In the genomic region with DNA sequence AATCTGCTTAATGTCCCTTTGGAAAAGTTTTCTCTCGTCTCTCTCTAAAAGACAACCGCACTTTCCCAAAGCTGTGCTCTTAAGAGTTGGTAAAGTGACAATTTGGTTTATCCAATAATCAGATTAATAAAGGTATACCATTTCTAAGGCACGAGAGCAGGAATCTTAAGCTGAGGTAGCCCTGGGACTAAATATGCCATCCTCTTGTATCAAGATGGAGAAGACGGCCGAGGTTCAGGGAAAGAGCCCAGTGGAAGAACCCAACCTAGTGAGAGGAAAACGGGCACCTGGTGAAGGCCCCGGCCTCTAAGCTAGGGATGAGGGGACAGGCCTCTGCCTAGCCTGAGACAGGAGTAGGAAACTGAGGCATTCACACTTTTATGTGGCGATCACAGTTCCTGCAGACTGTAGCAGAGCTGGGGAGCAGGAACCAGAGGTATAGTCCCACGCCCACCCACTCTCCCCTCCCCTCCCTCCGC, we compare ENCODE assay signal across 8 cellular contexts. TPM values are rescaled to one million over a fixed set of nuclear protein-coding genes. Genes with fewer than 3 reads are reported as not detected.
A peak's percentile ranks its signal among the peaks of the same experiment; 100 is the strongest.
DNase-seq lines count a peak whose midpoint lies in the region; ATAC-seq and TF ChIP-seq lines count a peak whose summit lies in the region.

No MANE protein-coding gene starts in this region.

- no peaks in the 10 kb centered on the region for H3K9me3 ChIP-seq in testis

- no peaks in the 10 kb centered on the region for H3K27me3 Mint-ChIP-seq in activated CD4-positive, alpha-beta T cell treated with anti-CD3 and anti-CD28 coated beads, Interleukin-2, amount 10 ng/mL, durations not matched to agents 24 days and 14 days
- peaks cover 3% of the 10 kb centered on the region for H3K27me3 Mint-ChIP-seq in activated T-helper 1 cell treated with anti-CD3 and anti-CD28 coated beads, Interleukin-12 subunit alpha, Interleukin-12 subunit beta, Interleukin-2, Interleukin-4 antibody, amounts not matched to agents 30 ng/mL and 10 ng/mL and 1 ng/mL, durations not matched to agents 14 hours and 24 hours and 36 hours (ENCODE audit: insufficient read depth)
- H3K27me3 Mint-ChIP-seq in immature natural killer cell (ENCODE audit: low read depth in 3 of 3), result peaks cover 6 to 13% (median 7%) of the 10 kb centered on the region in 3 donors

- no peak for DNase-seq in activated CD4-positive, alpha-beta T cell treated with anti-CD3 and anti-CD28 coated beads, Interleukin-2, amount 10 ng/mL, durations not matched to agents 24 days and 14 days
- no peak for DNase-seq in activated CD4-positive, alpha-beta T cell treated with anti-CD3 and anti-CD28 coated beads for 48 hours
- no peak for DNase-seq in activated T-helper 1 cell treated with anti-CD3 and anti-CD28 coated beads, Interleukin-12 subunit alpha, Interleukin-12 subunit beta, Interleukin-2, Interleukin-4 antibody, amounts not matched to agents 30 ng/mL and 10 ng/mL and 1 ng/mL, durations not matched to agents 14 hours and 24 hours and 36 hours (ENCODE audit: low spot score)
- no peak for DNase-seq in immature natural killer cell
- no peak for DNase-seq in testis
- DNase-seq in HK-2 (ENCODE audit: unreplicated experiment), result no peak

- H3K27ac Mint-ChIP-seq in activated CD4-positive, alpha-beta T cell treated with anti-CD3 and anti-CD28 coated beads, Interleukin-2, amount 10 ng/mL, durations not matched to agents 24 days and 14 days, result peak overlapping the region; percentile 96
- H3K27ac Mint-ChIP-seq in activated T-helper 1 cell treated with anti-CD3 and anti-CD28 coated beads, Interleukin-12 subunit alpha, Interleukin-12 subunit beta, Interleukin-2, Interleukin-4 antibody, amounts not matched to agents 30 ng/mL and 10 ng/mL and 1 ng/mL, durations not matched to agents 14 hours and 24 hours and 36 hours, result peak overlapping the region; percentile 94
- H3K27ac Mint-ChIP-seq in immature natural killer cell, result peak overlapping the region in 4 of 6 donors; percentile 77 to 93 (median 90)

- H3K27me3 ChIP-seq in testis, result no peaks in the 10 kb centered on the region

- peak overlapping the region; percentile 81 to 94 for H3K27ac ChIP-seq in testis

- H3K4me3 Mint-ChIP-seq in activated CD4-positive, alpha-beta T cell treated with anti-CD3 and anti-CD28 coated beads, Interleukin-2, amount 10 ng/mL, durations not matched to agents 24 days and 14 days, result peak overlapping the region; percentile 99
- H3K4me3 Mint-ChIP-seq in activated T-helper 1 cell treated with anti-CD3 and anti-CD28 coated beads, Interleukin-12 subunit alpha, Interleukin-12 subunit beta, Interleukin-2, Interleukin-4 antibody, amounts not matched to agents 30 ng/mL and 10 ng/mL and 1 ng/mL, durations not matched to agents 14 hours and 24 hours and 36 hours, result peak overlapping the region; percentile 94
- H3K4me3 Mint-ChIP-seq in immature natural killer cell, result peak overlapping the region; percentile 95 to 99 (median 97)

- intact Hi-C loops in activated CD4-positive, alpha-beta T cell treated with anti-CD3 and anti-CD28 coated beads, Interleukin-2, amount 10 ng/mL, durations not matched to agents 24 days and 14 days (cut with micrococcal nuclease), result loop anchor here (1.0 to 5.0 kb wide), 4 partner anchors 12 to 171 kb away; a partner anchor contains a TSS
- intact Hi-C loops in activated T-helper 1 cell treated with anti-CD3 and anti-CD28 coated beads, Interleukin-12 subunit alpha, Interleukin-12 subunit beta, Interleukin-2, Interleukin-4 antibody, amounts not matched to agents 30 ng/mL and 10 ng/mL and 1 ng/mL, durations not matched to agents 14 hours and 24 hours and 36 hours (cut with micrococcal nuclease), result loop anchor here (1.0 to 5.0 kb wide), 8 partner anchors 12 to 819 kb away; a partner anchor contains a TSS
- intact Hi-C loops in testis (cut with DNase I; ENCODE audit: low total_unique reads), result no loop called here

- 23 to 34% methylated on average over 8 to 10 of the region's 10 CpGs for WGBS in testis, 2 donors

- no peak for ATAC-seq in HG03354 (IDR thresholded peaks at IDR 0.05; ENCODE audit: poor library complexity, severe bottlenecking, unreplicated experiment)
- no peak for ATAC-seq in HG02840 (IDR thresholded peaks at IDR 0.05; ENCODE audit: low FRiP score, unreplicated experiment)

- no peak for TF ChIP-seq POLR2A in testis (IDR thresholded peaks at IDR 0.05)

- peaks cover 33% of the 10 kb centered on the region for H3K36me3 Mint-ChIP-seq in activated CD4-positive, alpha-beta T cell treated with anti-CD3 and anti-CD28 coated beads, Interleukin-2, amount 10 ng/mL, durations not matched to agents 24 days and 14 days (ENCODE audit: low read depth)
- peaks cover 25% of the 10 kb centered on the region for H3K36me3 Mint-ChIP-seq in activated T-helper 1 cell treated with anti-CD3 and anti-CD28 coated beads, Interleukin-12 subunit alpha, Interleukin-12 subunit beta, Interleukin-2, Interleukin-4 antibody, amounts not matched to agents 30 ng/mL and 10 ng/mL and 1 ng/mL, durations not matched to agents 14 hours and 24 hours and 36 hours (ENCODE audit: low read depth)
- H3K36me3 Mint-ChIP-seq in immature natural killer cell, result peaks cover 0 to 8% (median under 1%) of the 10 kb centered on the region in 3 donors

- no peak for TF ChIP-seq CTCF in testis (IDR thresholded peaks at IDR 0.05)

- H3K36me3 ChIP-seq in testis (ENCODE audit: low read depth, missing control alignments), result no peaks in the 10 kb centered on the region

- peak overlapping the region; percentile 85 to 98 for H3K4me3 ChIP-seq in testis

- no peaks in the 10 kb centered on the region for H3K9me3 Mint-ChIP-seq in activated CD4-positive, alpha-beta T cell treated with anti-CD3 and anti-CD28 coated beads, Interleukin-2, amount 10 ng/mL, durations not matched to agents 24 days and 14 days
- no peaks in the 10 kb centered on the region for H3K9me3 Mint-ChIP-seq in activated T-helper 1 cell treated with anti-CD3 and anti-CD28 coated beads, Interleukin-12 subunit alpha, Interleukin-12 subunit beta, Interleukin-2, Interleukin-4 antibody, amounts not matched to agents 30 ng/mL and 10 ng/mL and 1 ng/mL, durations not matched to agents 14 hours and 24 hours and 36 hours
- H3K9me3 Mint-ChIP-seq in immature natural killer cell, result no peaks in the 10 kb centered on the region

- peaks cover 25% of the 10 kb centered on the region for H3K4me1 ChIP-seq in testis

- peaks cover 25% of the 10 kb centered on the region for H3K4me1 Mint-ChIP-seq in activated CD4-positive, alpha-beta T cell treated with anti-CD3 and anti-CD28 coated beads, Interleukin-2, amount 10 ng/mL, durations not matched to agents 24 days and 14 days
- H3K4me1 Mint-ChIP-seq in activated T-helper 1 cell treated with anti-CD3 and anti-CD28 coated beads, Interleukin-12 subunit alpha, Interleukin-12 subunit beta, Interleukin-2, Interleukin-4 antibody, amounts not matched to agents 30 ng/mL and 10 ng/mL and 1 ng/mL, durations not matched to agents 14 hours and 24 hours and 36 hours (ENCODE audit: low read depth), result peaks cover 36% of the 10 kb centered on the region
- H3K4me1 Mint-ChIP-seq in immature natural killer cell, result peaks cover 33 to 34% of the 10 kb centered on the region in 2 donors

RNA-seq across cellular contexts. Expression of a gene that starts 0.3 kb away (rescaled TPM):
- total RNA-seq in activated CD4-positive, alpha-beta T cell treated with anti-CD3 and anti-CD28 coated beads, Interleukin-2, amount 10 ng/mL, durations not matched to agents 24 days and 14 days, result 141 and 150 TPM in 2 replicates
- 147 and 154 TPM in 2 replicates for total RNA-seq in activated T-helper 1 cell treated with anti-CD3 and anti-CD28 coated beads, Interleukin-12 subunit alpha, Interleukin-12 subunit beta, Interleukin-2, Interleukin-4 antibody, amounts not matched to agents 30 ng/mL and 10 ng/mL and 1 ng/mL, durations not matched to agents 14 hours and 24 hours and 36 hours
- polyA plus RNA-seq in immature natural killer cell (100 to 1,000 TPM; 123 to 205 (median 149) TPM), testis (ENCODE audit: insufficient read depth, low read depth, low replicate concordance) (132 TPM)
- 100 to 1,000 TPM; 112 to 149 TPM for total RNA-seq in testis

RNA-seq across cellular contexts. Expression of a gene that starts 36.0 kb away (rescaled TPM):
- total RNA-seq in activated CD4-positive, alpha-beta T cell treated with anti-CD3 and anti-CD28 coated beads, Interleukin-2, amount 10 ng/mL, durations not matched to agents 24 days and 14 days, result 3.8 and 4.1 TPM in 2 replicates
- total RNA-seq in activated T-helper 1 cell treated with anti-CD3 and anti-CD28 coated beads, Interleukin-12 subunit alpha, Interleukin-12 subunit beta, Interleukin-2, Interleukin-4 antibody, amounts not matched to agents 30 ng/mL and 10 ng/mL and 1 ng/mL, durations not matched to agents 14 hours and 24 hours and 36 hours, result 4.1 and 4.9 TPM in 2 replicates
- under 1 TPM in 2 of 3 donors, not detected in 1; 0.17 to 0.77 TPM for polyA plus RNA-seq in immature natural killer cell
- 100 to 1,000 TPM; 107 to 140 TPM for total RNA-seq in testis
- 59.6 TPM for polyA plus RNA-seq in testis (ENCODE audit: insufficient read depth, low read depth, low replicate concordance)

Comparison
In these comparisons a context has a peak if more than half of its experiments do, and no peak if none do; other contexts are left out.
1. RNA of a gene that starts 36.0 kb away (total RNA-seq): 107 to 140 TPM in testis; 3.8 to 4.1 TPM in activated CD4-positive, alpha-beta T cell treated with anti-CD3 and anti-CD28 coated beads, Interleukin-2, amount 10 ng/mL, durations not matched to agents 24 days and 14 days and 4.1 to 4.9 TPM in activated T-helper 1 cell treated with anti-CD3 and anti-CD28 coated beads, Interleukin-12 subunit alpha, Interleukin-12 subunit beta, Interleukin-2, Interleukin-4 antibody, amounts not matched to agents 30 ng/mL and 10 ng/mL and 1 ng/mL, durations not matched to agents 14 hours and 24 hours and 36 hours; every median in the first group is over 10 times any median in the second.
2. Peak in every context shown above with its lines, with median percentiles within 50 percentile points of each other: H3K27ac Mint-ChIP-seq and H3K4me3 Mint-ChIP-seq.